ENCODE assay signal across 23 cellular contexts in the genomic region with DNA sequence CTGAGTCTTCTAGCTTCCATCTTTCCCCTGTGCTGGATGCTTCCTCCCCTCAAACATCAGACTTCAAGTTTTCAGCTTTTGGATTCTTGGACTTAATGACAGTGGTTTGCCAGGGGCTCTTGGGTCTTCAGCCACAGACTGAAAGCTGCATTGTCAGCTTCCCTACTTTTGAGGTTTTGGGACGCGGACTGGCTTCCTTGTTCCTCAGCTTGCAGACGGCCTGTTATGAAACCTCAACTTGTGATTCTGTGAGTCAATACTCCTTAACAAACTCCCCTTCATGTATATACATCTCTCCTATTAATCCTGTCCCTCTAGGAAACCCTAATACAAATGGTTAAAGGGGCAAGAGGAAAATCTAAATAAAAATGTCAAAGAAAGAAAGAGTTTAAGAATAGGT.
DNase-seq lines count a peak whose midpoint lies in the region; ATAC-seq and TF ChIP-seq lines count a peak whose summit lies in the region.
"Had no signal": no experiment of that assay in that cellular context is flagged by ENCODE, and none has a peak within 500 bp of the region (broad histone marks: within the 10 kb centered on the region; RNA-seq: fewer than 3 reads in every experiment).

No MANE protein-coding gene starts in this region.

- H4K20me1 ChIP-seq in GM23248 (ENCODE audit: insufficient read depth) (no peaks in the 10 kb centered on the region), osteoblast (ENCODE audit: insufficient read depth, low read length) (no peaks in the 10 kb centered on the region)

- no peak for DNase-seq in GM23248
- DNase-seq in RPMI7951 (ENCODE audit: low read depth) = peak; percentile 29
- DNase-seq in epithelial cell of esophagus (ENCODE audit: low read depth) = peak; percentile 16
- no peak for DNase-seq in osteoblast (ENCODE audit: insufficient read length, low spot score, missing footprints)
- no peak for DNase-seq in NCI-H146 treated with DMSO at 0.1 percent for 48 hours (lab: John Stamatoyannopoulos, UW; ENCODE audit: unreplicated experiment)
- DNase-seq in epidermal melanocyte (ENCODE audit: insufficient read length, low spot score) = no peak
- no peak for DNase-seq in NCI-H2227 treated with DMSO at 0.1 percent for 48 hours (lab: John Stamatoyannopoulos, UW)
- DNase-seq: activated B cell treated with CpG ODN at 0.5 μM for 24 hours; activated CD4-positive, alpha-beta T cell treated with anti-CD3 and anti-CD28 coated beads, Interleukin-2, amount 50 U/mL, for 1 hour; activated gamma-delta T cell treated with Interleukin-2 at 50 U/mL for 16 hours; activated T-cell treated with anti-CD3 and anti-CD28 coated beads, Interleukin-2, amount 50 U/mL, for 4 hours; left ventricle myocardium inferior; NCI-H1092; NCI-H187 treated with DMSO at 0.1 percent for 48 hours; NCI-H2171 treated with DMSO at 0.1 percent for 48 hours; NCI-H524 treated with DMSO at 0.1 percent for 48 hours; spleen; stimulated activated CD4-positive, alpha-beta T cell treated with anti-CD3 and anti-CD28 coated beads, Interleukin-2, amount 100 ng/mL, for 48 hours had no signal

- H3F3A ChIP-seq in GM23248 (ENCODE audit: insufficient read depth) = no peaks in the 10 kb centered on the region

- no peak overlapping the region for H3K9ac ChIP-seq in GM23248

- no peaks in the 10 kb centered on the region for H3K36me3 ChIP-seq in GM23248 (ENCODE audit: low read depth)
- H3K36me3 ChIP-seq in osteoblast (ENCODE audit: insufficient read depth, low read length) = peaks cover 14% of the 10 kb centered on the region
- H3K36me3 ChIP-seq: left ventricle myocardium inferior, ovary, spleen had no signal

- no peaks in the 10 kb centered on the region for H3K4me1 ChIP-seq in GM23248 (ENCODE audit: insufficient read depth)
- H3K4me1 ChIP-seq in osteoblast (ENCODE audit: insufficient read depth, low read length) = peaks cover 22% of the 10 kb centered on the region
- H3K4me1 ChIP-seq: left ventricle myocardium inferior had no signal

- H3K4me2 ChIP-seq in GM23248 (ENCODE audit: unreplicated experiment) (no peak overlapping the region), osteoblast (ENCODE audit: insufficient read depth, low read length) (no peak overlapping the region)

- 91 to 97% methylated on average over 3 of the region's 3 CpGs for WGBS in GM23248 (ENCODE audit: low coverage in 1 of 2, low lambda C conversion rate in 2 of 2, missing lambda C conversion rate in 2 of 2), 2 experiments

- no peak for ATAC-seq in HG02973 (IDR thresholded peaks at IDR 0.05; ENCODE audit: unreplicated experiment)
- ATAC-seq: activated T-cell treated with anti-CD3 and anti-CD28 coated beads, Interleukin-2, amount 50 U/mL, for 4 hours; natural killer cell treated with Interleukin-12 subunit alpha and Interleukin-12 subunit beta and Interleukin-15 and Interleukin-18, amount 100 ng/mL, for 72 hours had no signal

- H2AFZ ChIP-seq in GM23248 (peak overlapping the region; percentile 22; the same call in 1 of the 2 replicates), osteoblast (ENCODE audit: low read length) (peak overlapping the region; percentile 69)

- no peak overlapping the region for H3K27ac ChIP-seq in GM23248
- H3K27ac ChIP-seq in osteoblast (ENCODE audit: low read depth, low read length) = peak overlapping the region; percentile 43
- H3K27ac ChIP-seq: C4-2B, dorsolateral prefrontal cortex, left ventricle myocardium inferior, ovary, spleen had no signal

- no peaks in the 10 kb centered on the region for H3K9me2 ChIP-seq in GM23248 (ENCODE audit: insufficient read depth)

- no peaks in the 10 kb centered on the region for H3K79me2 ChIP-seq in GM23248 (ENCODE audit: insufficient read depth)
- H3K79me2 ChIP-seq in osteoblast (ENCODE audit: insufficient read depth, low read length) = peaks cover 12% of the 10 kb centered on the region

- in situ Hi-C loops in GM23248 (cut with MboI) = loop anchor here (10.0 kb wide), 1 partner anchor 292 kb away; no protein-coding TSS in a partner anchor

- H3K4me3 ChIP-seq in GM23248 (no peak overlapping the region), epithelial cell of esophagus (ENCODE audit: low read length) (no peak overlapping the region), osteoblast (ENCODE audit: insufficient read depth, low read length) (no peak overlapping the region)
- H3K4me3 ChIP-seq: dorsolateral prefrontal cortex, left ventricle myocardium inferior, ovary, spleen had no signal

- TF ChIP-seq CTCF in epithelial cell of esophagus (IDR thresholded peaks at IDR 0.05; ENCODE audit: insufficient read depth, low read depth, low read length, missing control alignments) (no peak), osteoblast (IDR thresholded peaks at IDR 0.05; ENCODE audit: extremely low read depth, low read depth, low read length) (no peak)

- H3K9me3 ChIP-seq in GM23248 (ENCODE audit: low read depth) (no peaks in the 10 kb centered on the region), osteoblast (ENCODE audit: low read depth, low read length) (no peaks in the 10 kb centered on the region)
- H3K9me3 ChIP-seq: left ventricle myocardium inferior, ovary, spleen had no signal

- H3K27me3 ChIP-seq in GM23248 (replicated peaks; ENCODE audit: insufficient read depth) (no peaks in the 10 kb centered on the region), osteoblast (ENCODE audit: insufficient read depth, low read length) (no peaks in the 10 kb centered on the region)
- H3K27me3 ChIP-seq: ovary, spleen had no signal

Comparison
In these comparisons a context has a peak if more than half of its experiments do, and no peak if none do; other contexts are left out.
1. DNase-seq: peak in RPMI7951 (single experiment) and epithelial cell of esophagus (single experiment); none in GM23248 (single experiment), osteoblast (single experiment), NCI-H146 treated with DMSO at 0.1 percent for 48 hours (single experiment), epidermal melanocyte (single experiment) and NCI-H2227 treated with DMSO at 0.1 percent for 48 hours (single experiment).